ENCODE assay signal across 1 cellular context in the genomic region with DNA sequence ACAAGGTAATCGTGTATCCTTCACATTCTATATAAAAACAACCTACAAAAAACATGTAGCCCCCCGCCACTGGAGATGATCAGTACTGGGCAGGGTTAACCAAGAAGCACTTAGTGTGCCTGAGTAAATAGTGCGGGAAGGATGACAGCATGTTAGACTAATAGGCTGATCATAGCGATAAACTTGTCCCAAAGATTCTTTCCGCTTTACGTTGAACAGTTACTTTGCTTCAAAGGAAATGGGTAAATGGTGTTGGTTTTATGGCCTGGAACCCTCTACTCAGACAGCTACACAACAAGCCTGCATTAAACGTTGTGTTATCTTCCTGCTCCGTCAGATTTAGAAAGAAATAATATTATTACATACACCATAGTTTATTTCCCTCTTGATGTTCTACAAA.
TF ChIP-seq lines count a peak whose summit lies in the region.

No MANE protein-coding gene starts in this region.

TF ChIP-seq in HEK293, 187 proteins besides CTCF, POLR2A, EP300 and RAD21 (continued from another document and continues in another):
- TF ChIP-seq ZNF280C (tag by site-specific recombination; IDR thresholded peaks at IDR 0.05) (no peak), TCF7L2 (IDR thresholded peaks at IDR 0.05; ENCODE audit: borderline replicate concordance, low read depth, low read length) (peak; percentile 95), ZNF747 (tag by site-specific recombination; IDR thresholded peaks at IDR 0.05) (no peak), ZBTB21 (tag by site-specific recombination; IDR thresholded peaks at IDR 0.05) (peak; percentile 35; the same call in 1 of the 2 replicates), BCL6B (tag by site-specific recombination; IDR thresholded peaks at IDR 0.05) (no peak), ZNF366 (tag by site-specific recombination; conservative IDR thresholded peaks at IDR 0.05) (peak; percentile 44; the same call in 1 of the 2 replicates), ZNF324 (tag by site-specific recombination; IDR thresholded peaks at IDR 0.05) (no peak), ZSCAN23 (tag by site-specific recombination; IDR thresholded peaks at IDR 0.05) (0 out of 2 replicates have a peak, but pooled peaks have one; percentile 44), ZFP41 (tag by site-specific recombination; IDR thresholded peaks at IDR 0.05; ENCODE audit: borderline replicate concordance) (no peak), PRDM6 (tag by site-specific recombination; IDR thresholded peaks at IDR 0.05) (peak; percentile 53), YY2 (tag by site-specific recombination; IDR thresholded peaks at IDR 0.05) (no peak), GFI1B (tag by site-specific recombination; IDR thresholded peaks at IDR 0.05) (peak; percentile 82; the same call in 1 of the 2 replicates), ZNF473 (tag by site-specific recombination; IDR thresholded peaks at IDR 0.05) (no peak), SCRT1 (tag by site-specific recombination; IDR thresholded peaks at IDR 0.05; ENCODE audit: borderline replicate concordance) (no peak), ZNF132 (tag by site-specific recombination; IDR thresholded peaks at IDR 0.05; ENCODE audit: borderline replicate concordance) (no peak), ZNF302 (tag by site-specific recombination; IDR thresholded peaks at IDR 0.05; ENCODE audit: low read depth) (no peak), SETDB1 (IDR thresholded peaks at IDR 0.05; ENCODE audit: insufficient read length, low read length) (no peak), ZSCAN30 (tag by site-specific recombination; IDR thresholded peaks at IDR 0.05) (peak; percentile 76; the same call in 1 of the 2 replicates), ZNF600 (tag by site-specific recombination; IDR thresholded peaks at IDR 0.05) (peak; percentile 9), ZNF549 (tag by site-specific recombination; IDR thresholded peaks at IDR 0.05) (no peak), ZNF391 (tag by site-specific recombination; IDR thresholded peaks at IDR 0.05; ENCODE audit: borderline replicate concordance, low read depth) (no peak), ZNF211 (tag by site-specific recombination; IDR thresholded peaks at IDR 0.05; ENCODE audit: low read depth) (no peak), ZNF792 (tag by site-specific recombination; IDR thresholded peaks at IDR 0.05) (peak; percentile 54; the same call in 1 of the 2 replicates), ZNF843 (tag by site-specific recombination; IDR thresholded peaks at IDR 0.05) (peak; percentile 53), ZNF10 (tag by site-specific recombination; IDR thresholded peaks at IDR 0.05) (no peak), ZNF624 (tag by site-specific recombination; IDR thresholded peaks at IDR 0.05) (no peak), ZNF26 (tag by site-specific recombination; IDR thresholded peaks at IDR 0.05) (no peak), SP7 (tag by site-specific recombination; IDR thresholded peaks at IDR 0.05) (peak; percentile 70), ZNF561 (tag by site-specific recombination; IDR thresholded peaks at IDR 0.05; ENCODE audit: borderline replicate concordance) (no peak), WT1 (tag by site-specific recombination; IDR thresholded peaks at IDR 0.05) (peak; percentile 12; the same call in 1 of the 2 replicates), GLIS1 (tag by site-specific recombination; IDR thresholded peaks at IDR 0.05) (peak; percentile 54; the same call in 1 of the 2 replicates), ZBTB17 (tag by site-specific recombination; IDR thresholded peaks at IDR 0.05) (no peak), MEIS1 (CRISPR knock-in tag; IDR thresholded peaks at IDR 0.05; ENCODE audit: borderline replicate concordance) (no peak), ZNF335 (tag by site-specific recombination; conservative IDR thresholded peaks at IDR 0.05) (peak; percentile 47), ZNF558 (tag by site-specific recombination; IDR thresholded peaks at IDR 0.05) (no peak), ZNF777 (tag by site-specific recombination; IDR thresholded peaks at IDR 0.05; ENCODE audit: borderline replicate concordance) (no peak), ZNF544 (tag by site-specific recombination; IDR thresholded peaks at IDR 0.05) (no peak), ZBTB1 (tag by site-specific recombination; IDR thresholded peaks at IDR 0.05) (peak; percentile 71; the same call in 1 of the 2 replicates), EGR2 (tag by site-specific recombination; IDR thresholded peaks at IDR 0.05; ENCODE audit: low read depth) (no peak), KLF10 (tag by site-specific recombination; IDR thresholded peaks at IDR 0.05) (peak; percentile 39; the same call in 1 of the 2 replicates), ZBTB8A (tag by site-specific recombination; IDR thresholded peaks at IDR 0.05) (no peak)
- TF ChIP-seq, protein P1, sequence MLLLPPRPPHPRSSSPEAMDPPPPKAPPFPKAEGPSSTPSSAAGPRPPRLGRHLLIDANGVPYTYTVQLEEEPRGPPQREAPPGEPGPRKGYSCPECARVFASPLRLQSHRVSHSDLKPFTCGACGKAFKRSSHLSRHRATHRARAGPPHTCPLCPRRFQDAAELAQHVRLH (tag by site-specific recombination; IDR thresholded peaks at IDR 0.05), result peak; percentile 47; the same call in 1 of the 2 replicates
- TF ChIP-seq, protein P2, sequence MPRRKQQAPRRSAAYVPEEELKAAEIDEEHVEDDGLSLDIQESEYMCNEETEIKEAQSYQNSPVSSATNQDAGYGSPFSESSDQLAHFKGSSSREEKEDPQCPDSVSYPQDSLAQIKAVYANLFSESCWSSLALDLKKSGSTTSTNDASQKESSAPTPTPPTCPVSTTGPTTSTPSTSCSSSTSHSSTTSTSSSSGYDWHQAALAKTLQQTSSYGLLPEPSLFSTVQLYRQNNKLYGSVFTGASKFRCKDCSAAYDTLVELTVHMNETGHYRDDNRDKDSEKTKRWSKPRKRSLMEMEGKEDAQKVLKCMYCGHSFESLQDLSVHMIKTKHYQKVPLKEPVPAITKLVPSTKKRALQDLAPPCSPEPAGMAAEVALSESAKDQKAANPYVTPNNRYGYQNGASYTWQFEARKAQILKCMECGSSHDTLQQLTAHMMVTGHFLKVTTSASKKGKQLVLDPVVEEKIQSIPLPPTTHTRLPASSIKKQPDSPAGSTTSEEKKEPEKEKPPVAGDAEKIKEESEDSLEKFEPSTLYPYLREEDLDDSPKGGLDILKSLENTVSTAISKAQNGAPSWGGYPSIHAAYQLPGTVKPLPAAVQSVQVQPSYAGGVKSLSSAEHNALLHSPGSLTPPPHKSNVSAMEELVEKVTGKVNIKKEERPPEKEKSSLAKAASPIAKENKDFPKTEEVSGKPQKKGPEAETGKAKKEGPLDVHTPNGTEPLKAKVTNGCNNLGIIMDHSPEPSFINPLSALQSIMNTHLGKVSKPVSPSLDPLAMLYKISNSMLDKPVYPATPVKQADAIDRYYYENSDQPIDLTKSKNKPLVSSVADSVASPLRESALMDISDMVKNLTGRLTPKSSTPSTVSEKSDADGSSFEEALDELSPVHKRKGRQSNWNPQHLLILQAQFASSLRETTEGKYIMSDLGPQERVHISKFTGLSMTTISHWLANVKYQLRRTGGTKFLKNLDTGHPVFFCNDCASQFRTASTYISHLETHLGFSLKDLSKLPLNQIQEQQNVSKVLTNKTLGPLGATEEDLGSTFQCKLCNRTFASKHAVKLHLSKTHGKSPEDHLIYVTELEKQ (tag by site-specific recombination; IDR thresholded peaks at IDR 0.05; ENCODE audit: borderline replicate concordance), result 0 out of 2 replicates have a peak, but pooled peaks have one; percentile 24
- TF ChIP-seq, protein P3, sequence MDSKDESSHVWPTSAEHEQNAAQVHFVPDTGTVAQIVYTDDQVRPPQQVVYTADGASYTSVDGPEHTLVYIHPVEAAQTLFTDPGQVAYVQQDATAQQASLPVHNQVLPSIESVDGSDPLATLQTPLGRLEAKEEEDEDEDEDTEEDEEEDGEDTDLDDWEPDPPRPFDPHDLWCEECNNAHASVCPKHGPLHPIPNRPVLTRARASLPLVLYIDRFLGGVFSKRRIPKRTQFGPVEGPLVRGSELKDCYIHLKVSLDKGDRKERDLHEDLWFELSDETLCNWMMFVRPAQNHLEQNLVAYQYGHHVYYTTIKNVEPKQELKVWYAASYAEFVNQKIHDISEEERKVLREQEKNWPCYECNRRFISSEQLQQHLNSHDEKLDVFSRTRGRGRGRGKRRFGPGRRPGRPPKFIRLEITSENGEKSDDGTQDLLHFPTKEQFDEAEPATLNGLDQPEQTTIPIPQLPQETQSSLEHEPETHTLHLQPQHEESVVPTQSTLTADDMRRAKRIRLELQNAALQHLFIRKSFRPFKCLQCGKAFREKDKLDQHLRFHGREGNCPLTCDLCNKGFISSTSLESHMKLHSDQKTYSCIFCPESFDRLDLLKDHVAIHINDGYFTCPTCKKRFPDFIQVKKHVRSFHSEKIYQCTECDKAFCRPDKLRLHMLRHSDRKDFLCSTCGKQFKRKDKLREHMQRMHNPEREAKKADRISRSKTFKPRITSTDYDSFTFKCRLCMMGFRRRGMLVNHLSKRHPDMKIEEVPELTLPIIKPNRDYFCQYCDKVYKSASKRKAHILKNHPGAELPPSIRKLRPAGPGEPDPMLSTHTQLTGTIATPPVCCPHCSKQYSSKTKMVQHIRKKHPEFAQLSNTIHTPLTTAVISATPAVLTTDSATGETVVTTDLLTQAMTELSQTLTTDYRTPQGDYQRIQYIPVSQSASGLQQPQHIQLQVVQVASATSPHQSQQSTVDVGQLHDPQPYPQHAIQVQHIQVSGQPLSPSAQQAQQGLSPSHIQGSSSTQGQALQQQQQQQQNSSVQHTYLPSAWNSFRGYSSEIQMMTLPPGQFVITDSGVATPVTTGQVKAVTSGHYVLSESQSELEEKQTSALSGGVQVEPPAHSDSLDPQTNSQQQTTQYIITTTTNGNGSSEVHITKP (tag by site-specific recombination; IDR thresholded peaks at IDR 0.05), result no peak
- TF ChIP-seq, protein P4, sequence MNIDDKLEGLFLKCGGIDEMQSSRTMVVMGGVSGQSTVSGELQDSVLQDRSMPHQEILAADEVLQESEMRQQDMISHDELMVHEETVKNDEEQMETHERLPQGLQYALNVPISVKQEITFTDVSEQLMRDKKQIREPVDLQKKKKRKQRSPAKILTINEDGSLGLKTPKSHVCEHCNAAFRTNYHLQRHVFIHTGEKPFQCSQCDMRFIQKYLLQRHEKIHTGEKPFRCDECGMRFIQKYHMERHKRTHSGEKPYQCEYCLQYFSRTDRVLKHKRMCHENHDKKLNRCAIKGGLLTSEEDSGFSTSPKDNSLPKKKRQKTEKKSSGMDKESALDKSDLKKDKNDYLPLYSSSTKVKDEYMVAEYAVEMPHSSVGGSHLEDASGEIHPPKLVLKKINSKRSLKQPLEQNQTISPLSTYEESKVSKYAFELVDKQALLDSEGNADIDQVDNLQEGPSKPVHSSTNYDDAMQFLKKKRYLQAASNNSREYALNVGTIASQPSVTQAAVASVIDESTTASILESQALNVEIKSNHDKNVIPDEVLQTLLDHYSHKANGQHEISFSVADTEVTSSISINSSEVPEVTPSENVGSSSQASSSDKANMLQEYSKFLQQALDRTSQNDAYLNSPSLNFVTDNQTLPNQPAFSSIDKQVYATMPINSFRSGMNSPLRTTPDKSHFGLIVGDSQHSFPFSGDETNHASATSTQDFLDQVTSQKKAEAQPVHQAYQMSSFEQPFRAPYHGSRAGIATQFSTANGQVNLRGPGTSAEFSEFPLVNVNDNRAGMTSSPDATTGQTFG (tag by site-specific recombination; IDR thresholded peaks at IDR 0.05; ENCODE audit: borderline replicate concordance), result no peak
